Comparison of ENCODE assay signal across 8 cellular contexts in the genomic region with DNA sequence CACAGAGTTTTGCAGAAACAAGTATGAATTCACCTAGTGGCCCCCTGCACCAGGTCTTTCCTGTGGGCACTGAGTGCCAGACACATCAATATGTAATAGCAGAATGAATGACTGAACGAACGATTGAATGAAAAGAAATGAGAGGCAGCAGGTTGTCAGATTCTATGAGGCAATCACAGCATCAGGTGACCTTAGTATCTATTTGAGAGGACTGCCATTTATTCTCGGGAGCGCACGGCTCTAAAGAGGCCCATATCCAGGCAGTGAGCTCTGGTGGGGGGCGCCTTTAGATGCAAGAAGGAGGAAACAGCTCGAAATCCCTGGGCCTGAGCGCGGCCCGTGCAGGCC. TPM values are rescaled to one million over a fixed set of nuclear protein-coding genes. Genes with fewer than 3 reads are reported as not detected.
A peak's percentile ranks its signal among the peaks of the same experiment; 100 is the strongest.
DNase-seq lines count a peak whose midpoint lies in the region; ATAC-seq, FAIRE-seq and TF ChIP-seq lines count a peak whose summit lies in the region.

No MANE protein-coding gene starts in this region.

- H3K36me3 Mint-ChIP-seq in neural progenitor cell = peaks cover 7% of the 10 kb centered on the region

- peak overlapping the region; percentile 88 for H2AFZ ChIP-seq in neural progenitor cell (replicated peaks)

- TF ChIP-seq CTCF in cardiac muscle cell (IDR thresholded peaks at IDR 0.05; ENCODE audit: low read depth, low read length) = no peak
- no peak for TF ChIP-seq CTCF in neural progenitor cell (IDR thresholded peaks at IDR 0.05)

- H3K9me3 Mint-ChIP-seq in neural progenitor cell = no peaks in the 10 kb centered on the region

- ATAC-seq in left cardiac atrium = no peak

- H3K36me3 ChIP-seq in cardiac muscle cell (peaks cover 18% of the 10 kb centered on the region), endocrine pancreas (ENCODE audit: control insufficient read depth, insufficient read depth, low read length) (no peaks in the 10 kb centered on the region), neural progenitor cell (peaks cover 6% of the 10 kb centered on the region)

- peak overlapping the region; percentile 92 for H3K4me3 ChIP-seq in cardiac muscle cell
- H3K4me3 ChIP-seq in endocrine pancreas (ENCODE audit: control insufficient read depth, insufficient read depth, low read length) = peak overlapping the region; percentile 48
- H3K4me3 ChIP-seq in neural progenitor cell = peak overlapping the region; percentile 86

- peaks cover 29% of the 10 kb centered on the region for H4K20me1 ChIP-seq in neural progenitor cell (ENCODE audit: low read depth)

- H3K4me2 ChIP-seq in neural progenitor cell = peak overlapping the region; percentile 99

- H3K27ac ChIP-seq in cardiac muscle cell (peak overlapping the region; percentile 100), neural progenitor cell (no peak overlapping the region)

- H3K27ac Mint-ChIP-seq in neural progenitor cell = no peak overlapping the region

- intact Hi-C loops in left cardiac atrium (cut with DNase I) = no loop called here

- peaks cover 19% of the 10 kb centered on the region for H3K4me1 Mint-ChIP-seq in neural progenitor cell

- H3K27me3 Mint-ChIP-seq in neural progenitor cell (ENCODE audit: insufficient read depth, low read depth) = peaks cover 4% of the 10 kb centered on the region

- H3K27me3 ChIP-seq in cardiac muscle cell (no peaks in the 10 kb centered on the region), endocrine pancreas (ENCODE audit: control insufficient read depth, insufficient read depth, low read length) (no peaks in the 10 kb centered on the region), neural progenitor cell (peaks cover 7% of the 10 kb centered on the region)

- peaks cover 15% of the 10 kb centered on the region for H3K79me2 ChIP-seq in neural progenitor cell (ENCODE audit: low read depth)

- no peaks in the 10 kb centered on the region for H3K9me3 ChIP-seq in cardiac muscle cell (ENCODE audit: low read depth)
- H3K9me3 ChIP-seq in endocrine pancreas (ENCODE audit: control insufficient read depth, low read length) = no peaks in the 10 kb centered on the region
- no peaks in the 10 kb centered on the region for H3K9me3 ChIP-seq in neural progenitor cell (ENCODE audit: low read depth)

- no peak for DNase-seq in cardiac muscle cell (ENCODE audit: low read depth in 1 of 2, low spot score in 1 of 2)
- no peak for DNase-seq in left cardiac atrium
- peak; percentile 3 for DNase-seq in NCI-H345 treated with DMSO at 0.1 percent for 48 hours (lab: John Stamatoyannopoulos, UW; ENCODE audit: unreplicated experiment)
- DNase-seq in neural progenitor cell (ENCODE audit: low spot score) = no peak
- DNase-seq in DMS114 treated with DMSO at 0.1 percent for 48 hours (lab: John Stamatoyannopoulos, UW; ENCODE audit: unreplicated experiment) = no peak
- DNase-seq in RCC 7860 (ENCODE audit: low spot score) = no peak
- DNase-seq in NCI-H774 (lab: John Stamatoyannopoulos, UW) = no peak

- H3K4me1 ChIP-seq in cardiac muscle cell (ENCODE audit: low read depth) = peaks cover 40% of the 10 kb centered on the region
- H3K4me1 ChIP-seq in endocrine pancreas (ENCODE audit: control insufficient read depth, insufficient read depth, low read length) = peaks cover 8% of the 10 kb centered on the region
- H3K4me1 ChIP-seq in neural progenitor cell = peaks cover 15% of the 10 kb centered on the region

- peaks cover 13% of the 10 kb centered on the region for H3F3A ChIP-seq in neural progenitor cell (ENCODE audit: low read depth)

- H3K9ac ChIP-seq in endocrine pancreas (ENCODE audit: control insufficient read depth, insufficient read depth, low read length) = peak overlapping the region; percentile 77
- no peak overlapping the region for H3K9ac ChIP-seq in neural progenitor cell

- FAIRE-seq in RCC 7860 (lab: Jason Lieb, UNC) = no peak

- H3K4me3 Mint-ChIP-seq in neural progenitor cell = peak overlapping the region; percentile 96

RNA-seq across cellular contexts. Expression of a gene that starts 0.5 kb away (rescaled TPM):
- 162 and 273 TPM in 2 replicates for total RNA-seq in cardiac muscle cell
- 456 and 790 TPM in 2 replicates for polyA plus RNA-seq in cardiac muscle cell
- 1,000 to 10,000 TPM; 1,198 to 1,507 TPM for total RNA-seq in left cardiac atrium
- 14.7 and 21.2 TPM in 2 replicates for total RNA-seq in neural progenitor cell (ENCODE audit: low replicate concordance)
